In the genomic region with DNA sequence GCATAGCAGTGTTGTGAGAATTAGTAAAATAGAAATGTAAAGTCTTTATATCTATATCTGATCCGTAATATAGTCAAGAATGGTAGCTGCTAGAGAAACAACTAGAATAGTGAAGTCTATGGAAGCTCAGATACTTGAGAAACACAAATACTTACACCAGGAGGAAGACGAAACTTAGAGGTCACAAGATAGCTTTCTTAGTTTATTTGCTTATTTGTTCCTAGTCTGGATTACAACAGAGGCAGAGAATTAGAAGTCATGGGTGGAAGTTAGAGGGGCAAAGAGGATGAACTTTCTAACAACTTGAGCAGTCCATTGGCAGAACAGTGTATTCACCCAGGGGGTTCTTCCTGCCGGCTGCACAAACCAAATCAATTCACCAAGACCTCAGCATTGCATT, we compare ENCODE assay signal across 16 cellular contexts. TPM values are rescaled to one million over a fixed set of nuclear protein-coding genes. Genes with fewer than 3 reads are reported as not detected.
DNase-seq lines count a peak whose midpoint lies in the region; ATAC-seq and TF ChIP-seq lines count a peak whose summit lies in the region.
"Had no signal": no experiment of that assay in that cellular context is flagged by ENCODE, and none has a peak within 500 bp of the region (broad histone marks: within the 10 kb centered on the region; RNA-seq: fewer than 3 reads in every experiment).

No MANE protein-coding gene starts in this region.

- DNase-seq in activated CD8-positive, alpha-beta memory T cell treated with anti-CD3 and anti-CD28 coated beads, Interleukin-2, amount 10 ng/mL, durations not matched to agents 7 days and 5 days: no peak
- DNase-seq in activated CD8-positive, alpha-beta memory T cell treated with anti-CD3 and anti-CD28 coated beads, Interleukin-2, amount 50 U/mL, for 48 hours: no peak
- no peak for DNase-seq in SK-N-MC (ENCODE audit: low read depth, low spot score)
- peak; percentile 60 for DNase-seq in medulla oblongata (ENCODE audit: extremely low spot score)
- no peak for DNase-seq in neural progenitor cell (ENCODE audit: low spot score)
- no peak for DNase-seq in stimulated activated CD4-positive, alpha-beta T cell treated with anti-CD3 and anti-CD28 coated beads, Interleukin-4, amount 100 ng/mL, for 1 hour
- DNase-seq: CD8-positive, alpha-beta memory T cell; COR-L47 had no signal

- CTCF ChIA-PET in activated CD8-positive, alpha-beta memory T cell treated with anti-CD3 and anti-CD28 coated beads, Interleukin-2, amount 10 ng/mL, durations not matched to agents 7 days and 5 days (lab: Charles Lee): interaction anchor here (1.6 to 13.9 kb wide), 2 partner anchors 14 to 32 kb away, joined by 5 to 132 read pairs; partner anchors contain the start of genes ABI3, GNGT2 and PHOSPHO1

- H3K9me3 Mint-ChIP-seq in activated CD8-positive, alpha-beta memory T cell treated with anti-CD3 and anti-CD28 coated beads, Interleukin-2, amount 10 ng/mL, durations not matched to agents 7 days and 5 days (ENCODE audit: low read depth): no peaks in the 10 kb centered on the region
- peaks cover 5% of the 10 kb centered on the region for H3K9me3 Mint-ChIP-seq in neural progenitor cell

- no peak for ATAC-seq in activated CD8-positive, alpha-beta memory T cell treated with anti-CD3 and anti-CD28 coated beads, Interleukin-2, amount 10 ng/mL, durations not matched to agents 7 days and 5 days
- no peak for ATAC-seq in HG03097 (IDR thresholded peaks at IDR 0.05; ENCODE audit: low FRiP score, unreplicated experiment)
- ATAC-seq: A549 had no signal

- H3K27ac ChIP-seq in SK-N-MC (peak overlapping the region; percentile 60), neural progenitor cell (no peak overlapping the region)
- H3K27ac ChIP-seq: 22Rv1; BLaER1 treated with 17β-estradiol and CSF1 and Interleukin-3, amounts not matched to agents 10 nM and 100 nM; HL-60 had no signal

- H3K4me2 ChIP-seq in neural progenitor cell: no peak overlapping the region

- peak overlapping the region; percentile 2 for H3K27ac Mint-ChIP-seq in activated CD8-positive, alpha-beta memory T cell treated with anti-CD3 and anti-CD28 coated beads, Interleukin-2, amount 10 ng/mL, durations not matched to agents 7 days and 5 days
- H3K27ac Mint-ChIP-seq in neural progenitor cell: no peak overlapping the region

- H3K27me3 ChIP-seq in neural progenitor cell: no peaks in the 10 kb centered on the region
- H3K27me3 ChIP-seq: BLaER1 treated with 17β-estradiol and CSF1 and Interleukin-3, amounts not matched to agents 10 nM and 100 nM had no signal

- H3K9ac ChIP-seq in SK-N-MC (ENCODE audit: insufficient read length) (no peak overlapping the region), neural progenitor cell (no peak overlapping the region)
- H3K9ac ChIP-seq: BLaER1 treated with 17β-estradiol and CSF1 and Interleukin-3, amounts not matched to agents 10 nM and 100 nM had no signal

- peaks cover 29% of the 10 kb centered on the region for H3F3A ChIP-seq in neural progenitor cell (ENCODE audit: low read depth)

- H3K4me3 ChIP-seq in SK-N-MC (no peak overlapping the region), neural progenitor cell (no peak overlapping the region)
- H3K4me3 ChIP-seq: A549; BLaER1 treated with 17β-estradiol and CSF1 and Interleukin-3, amounts not matched to agents 10 nM and 100 nM; HAP-1 had no signal

- H3K27me3 Mint-ChIP-seq in activated CD8-positive, alpha-beta memory T cell treated with anti-CD3 and anti-CD28 coated beads, Interleukin-2, amount 10 ng/mL, durations not matched to agents 7 days and 5 days: no peaks in the 10 kb centered on the region
- peaks cover 27% of the 10 kb centered on the region for H3K27me3 Mint-ChIP-seq in neural progenitor cell (ENCODE audit: insufficient read depth, low read depth)

- H3K36me3 Mint-ChIP-seq in activated CD8-positive, alpha-beta memory T cell treated with anti-CD3 and anti-CD28 coated beads, Interleukin-2, amount 10 ng/mL, durations not matched to agents 7 days and 5 days: no peaks in the 10 kb centered on the region
- no peaks in the 10 kb centered on the region for H3K36me3 Mint-ChIP-seq in neural progenitor cell
- H3K36me3 Mint-ChIP-seq: CD4-positive, CD25-positive, alpha-beta regulatory T cell had no signal

- H3K36me3 ChIP-seq in SK-N-MC (ENCODE audit: insufficient read depth, low read length) (no peaks in the 10 kb centered on the region), neural progenitor cell (no peaks in the 10 kb centered on the region)
- H3K36me3 ChIP-seq: BLaER1 treated with 17β-estradiol and CSF1 and Interleukin-3, amounts not matched to agents 10 nM and 100 nM; HAP-1 had no signal

- H4K20me1 ChIP-seq in neural progenitor cell (ENCODE audit: low read depth): no peaks in the 10 kb centered on the region
- H4K20me1 ChIP-seq: BLaER1 treated with 17β-estradiol and CSF1 and Interleukin-3, amounts not matched to agents 10 nM and 100 nM had no signal

- H2AFZ ChIP-seq in neural progenitor cell (replicated peaks): no peak overlapping the region

- peaks cover 46% of the 10 kb centered on the region for H3K4me1 Mint-ChIP-seq in activated CD8-positive, alpha-beta memory T cell treated with anti-CD3 and anti-CD28 coated beads, Interleukin-2, amount 10 ng/mL, durations not matched to agents 7 days and 5 days
- H3K4me1 Mint-ChIP-seq in neural progenitor cell: peaks cover 25% of the 10 kb centered on the region

- no peak for TF ChIP-seq CTCF in neural progenitor cell (IDR thresholded peaks at IDR 0.05)

- no peak overlapping the region for H3K4me3 Mint-ChIP-seq in activated CD8-positive, alpha-beta memory T cell treated with anti-CD3 and anti-CD28 coated beads, Interleukin-2, amount 10 ng/mL, durations not matched to agents 7 days and 5 days
- H3K4me3 Mint-ChIP-seq in neural progenitor cell: no peak overlapping the region

- H3K4me1 ChIP-seq in neural progenitor cell: peaks cover under 1% of the 10 kb centered on the region

- H3K9me3 ChIP-seq in SK-N-MC (ENCODE audit: low read depth, low read length): no peaks in the 10 kb centered on the region
- H3K9me3 ChIP-seq in neural progenitor cell (ENCODE audit: low read depth): no peaks in the 10 kb centered on the region
- H3K9me3 ChIP-seq: A549; BLaER1 treated with 17β-estradiol and CSF1 and Interleukin-3, amounts not matched to agents 10 nM and 100 nM; HAP-1 had no signal

- H3K79me2 ChIP-seq in neural progenitor cell (ENCODE audit: low read depth): no peaks in the 10 kb centered on the region

RNA-seq across cellular contexts. Expression of gene GNGT2, which starts 13.9 kb away (rescaled TPM):
- total RNA-seq in activated CD8-positive, alpha-beta memory T cell treated with anti-CD3 and anti-CD28 coated beads, Interleukin-2, amount 10 ng/mL, durations not matched to agents 7 days and 5 days: 10 to 100 TPM; 39.8 to 45.3 TPM
- not detected in 2 replicates for total RNA-seq in neural progenitor cell (ENCODE audit: low replicate concordance)

RNA-seq across cellular contexts. Expression of gene ABI3, which starts 14.0 kb away (rescaled TPM):
- total RNA-seq in activated CD8-positive, alpha-beta memory T cell treated with anti-CD3 and anti-CD28 coated beads, Interleukin-2, amount 10 ng/mL, durations not matched to agents 7 days and 5 days: 100 to 1,000 TPM; 116 to 121 TPM
- total RNA-seq in neural progenitor cell (ENCODE audit: low replicate concordance): not detected in 2 replicates

RNA-seq across cellular contexts. Expression of gene PHOSPHO1, which starts 34.1 kb away (rescaled TPM):
- not detected for total RNA-seq in activated CD8-positive, alpha-beta memory T cell treated with anti-CD3 and anti-CD28 coated beads, Interleukin-2, amount 10 ng/mL, durations not matched to agents 7 days and 5 days
- 0.06 TPM in 1 of 2 replicates, not detected in the other for total RNA-seq in neural progenitor cell (ENCODE audit: low replicate concordance)
- total RNA-seq: CD4-positive, CD25-positive, alpha-beta regulatory T cell; CD8-positive, alpha-beta memory T cell; HT1080 had no signal

Comparison
In these comparisons a context has a peak if more than half of its experiments do, and no peak if none do; other contexts are left out.
1. RNA of gene GNGT2, which starts 13.9 kb away (total RNA-seq): 39.8 to 45.3 TPM in activated CD8-positive, alpha-beta memory T cell treated with anti-CD3 and anti-CD28 coated beads, Interleukin-2, amount 10 ng/mL, durations not matched to agents 7 days and 5 days; not detected in neural progenitor cell; every median in the first group is over 10 times any median in the second.
2. RNA of gene ABI3, which starts 14.0 kb away (total RNA-seq): 116 to 121 TPM in activated CD8-positive, alpha-beta memory T cell treated with anti-CD3 and anti-CD28 coated beads, Interleukin-2, amount 10 ng/mL, durations not matched to agents 7 days and 5 days; not detected in neural progenitor cell; every median in the first group is over 100 times any median in the second.